In the genomic region with DNA sequence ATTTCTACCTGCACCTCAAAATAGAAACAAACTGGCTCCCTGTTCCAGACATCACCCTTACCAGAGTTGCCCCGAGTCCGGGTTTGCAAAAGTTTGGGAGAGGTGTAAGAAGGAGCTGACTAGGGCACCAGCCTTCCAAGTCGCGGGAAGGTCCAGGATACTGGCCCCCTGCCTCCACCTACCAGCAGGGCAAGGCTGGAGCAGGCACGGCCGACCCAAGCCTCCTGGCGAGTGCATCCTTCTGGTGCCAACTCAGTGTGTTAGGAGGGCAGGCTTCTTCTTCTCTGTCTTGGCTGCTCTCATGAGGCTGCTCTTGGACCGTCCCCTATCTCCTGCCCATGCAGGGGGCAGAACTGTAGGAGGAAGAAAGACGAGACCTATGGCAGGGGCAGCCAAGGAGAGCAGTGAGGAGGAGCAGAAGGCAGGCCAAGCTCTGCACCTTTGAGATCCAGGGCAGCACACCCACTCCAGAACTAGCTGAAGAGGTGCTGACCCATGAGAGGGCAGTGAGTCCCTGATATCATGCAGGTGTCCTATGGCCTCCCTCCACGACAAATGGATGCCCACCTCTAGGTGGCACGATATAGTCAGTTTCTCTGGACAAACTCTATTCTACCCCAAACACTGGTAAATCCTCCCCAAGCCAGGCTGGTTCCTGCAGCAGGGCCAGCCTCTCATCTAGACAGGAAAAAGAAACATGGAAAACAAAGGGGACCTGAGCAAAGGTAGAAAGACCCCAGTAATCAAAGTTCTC, we compare ENCODE assay signal across 19 cellular contexts. TPM values are rescaled to one million over a fixed set of nuclear protein-coding genes. Genes with fewer than 3 reads are reported as not detected.
DNase-seq lines count a peak whose midpoint lies in the region; ATAC-seq and TF ChIP-seq lines count a peak whose summit lies in the region.
"Had no signal": no experiment of that assay in that cellular context is flagged by ENCODE, and none has a peak within 500 bp of the region (broad histone marks: within the 10 kb centered on the region; RNA-seq: fewer than 3 reads in every experiment).

No MANE protein-coding gene starts in this region.

- peaks cover 5% of the 10 kb centered on the region for H3K36me3 Mint-ChIP-seq in activated naive CD4-positive, alpha-beta T cell treated with anti-CD3 and anti-CD28 coated beads for 36 hours (ENCODE audit: low read depth)
- peaks cover 9% of the 10 kb centered on the region for H3K36me3 Mint-ChIP-seq in IgD-negative memory B cell
- peaks cover 0 to 6% of the 10 kb centered on the region in 2 donors for H3K36me3 Mint-ChIP-seq in activated naive CD4-positive, alpha-beta T cell treated with anti-CD3 and anti-CD28 coated beads, Interleukin-2, amount 50 U/mL, for 72 hours
- H3K36me3 Mint-ChIP-seq in stimulated activated naive B cell treated with anti-CD40 and anti-IgM and Interleukin-4, amounts not matched to agents 10 μg/mL and 1 μg/mL and 100 μg/mL, for 72 hours: peaks cover 70 to 75% of the 10 kb centered on the region in 2 donors
- no peaks in the 10 kb centered on the region for H3K36me3 Mint-ChIP-seq in glutamatergic neuron (ENCODE audit: unreplicated experiment)

- no peak overlapping the region for H3K4me3 Mint-ChIP-seq in activated naive CD4-positive, alpha-beta T cell treated with anti-CD3 and anti-CD28 coated beads for 36 hours
- H3K4me3 Mint-ChIP-seq in IgD-negative memory B cell: peak overlapping the region; percentile 44 to 82 (median 64)
- H3K4me3 Mint-ChIP-seq in stimulated activated naive B cell treated with anti-CD40 and anti-IgM and Interleukin-4, amounts not matched to agents 10 μg/mL and 1 μg/mL and 100 μg/mL, for 72 hours: peak overlapping the region; percentile 41 to 68
- no peak overlapping the region for H3K4me3 Mint-ChIP-seq in glutamatergic neuron (ENCODE audit: unreplicated experiment)
- H3K4me3 Mint-ChIP-seq: activated CD8-positive, alpha-beta memory T cell treated with anti-CD3 and anti-CD28 coated beads, Interleukin-2, amount 10 ng/mL, durations not matched to agents 7 days and 5 days had no signal

- H3K27me3 ChIP-seq in A673 (replicated peaks; ENCODE audit: insufficient read depth, low read depth, low read length, poor library complexity): no peaks in the 10 kb centered on the region
- H3K27me3 ChIP-seq: cardiac muscle cell, hepatocyte had no signal

- no peaks in the 10 kb centered on the region for H3K9me3 Mint-ChIP-seq in activated naive CD4-positive, alpha-beta T cell treated with anti-CD3 and anti-CD28 coated beads for 36 hours
- H3K9me3 Mint-ChIP-seq in IgD-negative memory B cell (no peaks in the 10 kb centered on the region), glutamatergic neuron (ENCODE audit: unreplicated experiment) (no peaks in the 10 kb centered on the region)
- no peaks in the 10 kb centered on the region for H3K9me3 Mint-ChIP-seq in activated naive CD4-positive, alpha-beta T cell treated with anti-CD3 and anti-CD28 coated beads, Interleukin-2, amount 50 U/mL, for 72 hours
- H3K9me3 Mint-ChIP-seq in stimulated activated naive B cell treated with anti-CD40 and anti-IgM and Interleukin-4, amounts not matched to agents 10 μg/mL and 1 μg/mL and 100 μg/mL, for 72 hours: no peaks in the 10 kb centered on the region

- no peak overlapping the region for H3K27ac ChIP-seq in A673 (ENCODE audit: low read depth, low read length, poor library complexity, severe bottlenecking)
- H3K27ac ChIP-seq: cardiac muscle cell, hepatocyte, HL-60 had no signal

- H3K4me3 ChIP-seq in A673 (ENCODE audit: low read depth, low read length, poor library complexity, severe bottlenecking): no peak overlapping the region
- H3K4me3 ChIP-seq: cardiac muscle cell, hepatocyte had no signal

- peaks cover 92% of the 10 kb centered on the region for H3K4me1 Mint-ChIP-seq in activated naive CD4-positive, alpha-beta T cell treated with anti-CD3 and anti-CD28 coated beads for 36 hours (ENCODE audit: low read depth)
- peaks cover 77 to 80% (median 77%) of the 10 kb centered on the region in 3 donors for H3K4me1 Mint-ChIP-seq in IgD-negative memory B cell
- peaks cover 68 to 94% of the 10 kb centered on the region in 2 donors for H3K4me1 Mint-ChIP-seq in stimulated activated naive B cell treated with anti-CD40 and anti-IgM and Interleukin-4, amounts not matched to agents 10 μg/mL and 1 μg/mL and 100 μg/mL, for 72 hours
- peaks cover 29% of the 10 kb centered on the region for H3K4me1 Mint-ChIP-seq in glutamatergic neuron (ENCODE audit: low read depth, unreplicated experiment)

- peak overlapping the region; percentile 64 for H3K27ac Mint-ChIP-seq in activated naive CD4-positive, alpha-beta T cell treated with anti-CD3 and anti-CD28 coated beads for 36 hours
- H3K27ac Mint-ChIP-seq in IgD-negative memory B cell (peak overlapping the region in 2 of 3 donors; percentile 39 to 97), glutamatergic neuron (ENCODE audit: unreplicated experiment) (no peak overlapping the region)
- peak overlapping the region; percentile 90 to 97 for H3K27ac Mint-ChIP-seq in activated naive CD4-positive, alpha-beta T cell treated with anti-CD3 and anti-CD28 coated beads, Interleukin-2, amount 50 U/mL, for 72 hours
- H3K27ac Mint-ChIP-seq in stimulated activated naive B cell treated with anti-CD40 and anti-IgM and Interleukin-4, amounts not matched to agents 10 μg/mL and 1 μg/mL and 100 μg/mL, for 72 hours: peak overlapping the region; percentile 82

- CTCF ChIA-PET in activated naive CD4-positive, alpha-beta T cell treated with anti-CD3 and anti-CD28 coated beads for 36 hours (lab: Charles Lee): interaction anchor here (0.8 to 2.2 kb wide), 2 partner anchors 19 kb away, joined by 6 to 8 read pairs; no protein-coding TSS in a partner anchor
- CTCF ChIA-PET in A673 (lab: Charles Lee): no interaction called here

- no peaks in the 10 kb centered on the region for H3K36me3 ChIP-seq in A673 (ENCODE audit: insufficient read depth, low read length, poor library complexity, severe bottlenecking)
- H3K36me3 ChIP-seq: cardiac muscle cell had no signal

- TF ChIP-seq CTCF in glutamatergic neuron (IDR thresholded peaks at IDR 0.05; ENCODE audit: partially characterized antibody, unreplicated experiment) (no peak), A673 (conservative IDR thresholded peaks at IDR 0.05; ENCODE audit: low read depth, low read length) (no peak)

- POLR2A ChIA-PET in A673 (lab: Charles Lee; ENCODE audit: low non-redundant PET): no interaction called here

- peaks cover 17% of the 10 kb centered on the region for H3K4me1 ChIP-seq in A673 (ENCODE audit: insufficient read depth, low read length, poor library complexity, severe bottlenecking)

- H3K9me3 ChIP-seq in A673 (ENCODE audit: low read depth, low read length, poor library complexity, severe bottlenecking): no peaks in the 10 kb centered on the region

- H3K27me3 Mint-ChIP-seq in activated naive CD4-positive, alpha-beta T cell treated with anti-CD3 and anti-CD28 coated beads for 36 hours (ENCODE audit: low read depth): no peaks in the 10 kb centered on the region
- H3K27me3 Mint-ChIP-seq in IgD-negative memory B cell (no peaks in the 10 kb centered on the region), glutamatergic neuron (ENCODE audit: unreplicated experiment) (no peaks in the 10 kb centered on the region)
- no peaks in the 10 kb centered on the region for H3K27me3 Mint-ChIP-seq in stimulated activated naive B cell treated with anti-CD40 and anti-IgM and Interleukin-4, amounts not matched to agents 10 μg/mL and 1 μg/mL and 100 μg/mL, for 72 hours
- H3K27me3 Mint-ChIP-seq: activated CD8-positive, alpha-beta memory T cell treated with anti-CD3 and anti-CD28 coated beads, Interleukin-2, amount 10 ng/mL, durations not matched to agents 7 days and 5 days had no signal

- no peak for DNase-seq in activated naive CD4-positive, alpha-beta T cell treated with anti-CD3 and anti-CD28 coated beads for 36 hours
- no peak for DNase-seq in activated naive CD4-positive, alpha-beta T cell treated with Interleukin-2 at 50 U/mL for 16 hours
- no peak for DNase-seq in activated naive CD4-positive, alpha-beta T cell treated with anti-CD3 and anti-CD28 coated beads, Interleukin-2, amount 50 U/mL, for 72 hours (ENCODE audit: low spot score in 2 of 2)
- DNase-seq in stimulated activated naive B cell treated with anti-CD40 and anti-IgM and Interleukin-4, amounts not matched to agents 10 μg/mL and 1 μg/mL and 100 μg/mL, for 72 hours: no peak
- no peak for DNase-seq in glutamatergic neuron
- DNase-seq in A673 (ENCODE audit: low spot score): no peak
- no peak for DNase-seq in left lobe of liver (ENCODE audit: low spot score)
- DNase-seq: activated CD8-positive, alpha-beta memory T cell treated with anti-CD3 and anti-CD28 coated beads, Interleukin-2, amount 10 ng/mL, durations not matched to agents 7 days and 5 days; KG1; kidney glomerular epithelial cell; midbrain; NCI-H1417 treated with DMSO at 0.1 percent for 48 hours; NCI-H226; SIG-M5; stimulated activated CD4-positive, alpha-beta T cell treated with anti-CD3 and anti-CD28 coated beads, Interleukin-4, amount 100 ng/mL, for 4 hours had no signal

- no peak for ATAC-seq in activated naive CD4-positive, alpha-beta T cell treated with anti-CD3 and anti-CD28 coated beads, Interleukin-2, amount 50 U/mL, for 72 hours
- no peak for ATAC-seq in stimulated activated naive B cell treated with anti-CD40 and anti-IgM and Interleukin-4, amounts not matched to agents 10 μg/mL and 1 μg/mL and 100 μg/mL, for 72 hours (replicated peaks)
- no peak for ATAC-seq in left lobe of liver
- ATAC-seq: activated CD8-positive, alpha-beta memory T cell treated with anti-CD3 and anti-CD28 coated beads, Interleukin-2, amount 10 ng/mL, durations not matched to agents 7 days and 5 days had no signal

- BruUV-seq in A673 (replicated peaks; lab: Mats Ljungman, UMichigan): no TSS peak

- intact Hi-C loops in activated naive CD4-positive, alpha-beta T cell treated with anti-CD3 and anti-CD28 coated beads for 36 hours (cut with micrococcal nuclease): loop anchor here (1.0 to 5.0 kb wide), 2 partner anchors 8 to 1600 kb away; no protein-coding TSS in a partner anchor
- intact Hi-C loops in A673 (cut with micrococcal nuclease; ENCODE audit: unreplicated experiment): no loop called here

RNA-seq across cellular contexts. Expression of a gene that starts 54.4 kb away (rescaled TPM):
- total RNA-seq in activated naive CD4-positive, alpha-beta T cell treated with anti-CD3 and anti-CD28 coated beads for 36 hours: 100 to 1,000 TPM; 145 to 149 TPM
- 210 TPM for polyA plus RNA-seq in IgD-negative memory B cell
- total RNA-seq in activated naive CD4-positive, alpha-beta T cell treated with anti-CD3 and anti-CD28 coated beads, Interleukin-2, amount 50 U/mL, for 72 hours: 100 to 1,000 TPM in 1 of 2 donors, 10 to 100 TPM in 1; 82.6 to 148 TPM
- total RNA-seq in glutamatergic neuron (ENCODE audit: unreplicated experiment) (57.2 TPM), A673 (2021) (17.9 and 24.6 TPM in 2 replicates), left lobe of liver (32.1 TPM)

Comparison
In these comparisons a context has a peak if more than half of its experiments do, and no peak if none do; other contexts are left out.
1. H3K4me3 Mint-ChIP-seq: peak in IgD-negative memory B cell (4 of 4) and stimulated activated naive B cell treated with anti-CD40 and anti-IgM and Interleukin-4, amounts not matched to agents 10 μg/mL and 1 μg/mL and 100 μg/mL, for 72 hours (2 of 2); none in activated naive CD4-positive, alpha-beta T cell treated with anti-CD3 and anti-CD28 coated beads for 36 hours (single experiment) and glutamatergic neuron (single experiment).